Comparison of ENCODE assay signal across 8 cellular contexts in the genomic region with DNA sequence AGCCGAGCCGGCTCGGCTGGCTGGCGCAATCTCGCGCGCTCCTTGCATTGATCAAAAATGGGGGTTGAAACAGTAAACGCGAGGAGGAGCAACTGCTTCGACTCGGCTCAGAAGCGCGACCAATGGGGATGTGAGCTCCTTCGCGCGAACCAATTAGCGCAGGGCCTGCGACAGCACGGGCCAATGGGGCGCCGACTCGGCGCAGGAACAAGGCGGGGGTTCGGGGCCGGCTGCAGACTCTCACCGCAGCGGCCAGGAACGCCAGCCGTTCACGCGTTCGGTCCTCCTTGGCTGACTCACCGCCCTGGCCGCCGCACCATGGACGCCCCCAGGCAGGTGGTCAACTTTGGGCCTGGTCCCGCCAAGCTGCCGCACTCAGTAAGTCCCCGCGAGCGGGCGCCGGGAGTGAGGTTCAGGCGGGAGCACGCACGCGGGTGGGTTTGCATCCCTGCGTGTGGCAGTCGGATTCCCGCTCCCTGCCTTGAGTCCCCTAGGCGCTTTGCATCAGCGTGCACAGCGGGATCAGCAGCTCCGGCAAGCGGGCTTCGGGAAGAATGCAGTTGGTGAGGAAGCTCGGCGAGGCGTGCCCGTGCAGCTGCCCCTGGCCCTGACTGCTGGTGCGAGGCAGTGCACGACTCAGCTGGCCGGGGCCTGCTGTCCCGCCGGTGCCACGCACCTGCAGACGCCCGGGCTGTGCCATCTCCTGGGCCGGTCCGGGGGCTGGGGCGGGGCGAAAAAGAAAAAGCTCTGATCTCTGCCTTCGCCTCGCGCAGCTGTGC.
DNase-seq lines count a peak whose midpoint lies in the region; ATAC-seq and TF ChIP-seq lines count a peak whose summit lies in the region.

A gene (plus strand): TSS at position 233 of the 779 bp plus-strand sequence. CDS start 86 bp downstream, at position 319.

- peak within 1 kb of the TSS; percentile 84 for H3K4me3 ChIP-seq in retinal pigment epithelial cell (ENCODE audit: low read length)

- ATAC-seq in GM18511 (IDR thresholded peaks at IDR 0.05; ENCODE audit: unreplicated experiment) (peak; percentile 97), HG03025 (IDR thresholded peaks at IDR 0.05; ENCODE audit: low FRiP score, unreplicated experiment) (peak; percentile 97)

- no peak for TF ChIP-seq CTCF in retinal pigment epithelial cell (conservative IDR thresholded peaks at IDR 0.05; ENCODE audit: low read depth, low read length)

- peak; percentile 95 to 98 for DNase-seq in NCI-H2081 (lab: John Stamatoyannopoulos, UW)
- DNase-seq in T-helper 9 cell, result peak; percentile 71
- DNase-seq in astrocyte of the hippocampus (ENCODE audit: low read depth, low spot score), result peak; percentile 98
- DNase-seq in hypothalamus (lab: John Stamatoyannopoulos, UW), result peak; percentile 62 to 94 (median 89)
- DNase-seq in retinal pigment epithelial cell (ENCODE audit: low read depth), result peak; percentile 91
- DNase-seq in GDM1 (lab: John Stamatoyannopoulos, UW), result no peak
